Comparison of ENCODE assay signal across 8 cellular contexts in the genomic region with DNA sequence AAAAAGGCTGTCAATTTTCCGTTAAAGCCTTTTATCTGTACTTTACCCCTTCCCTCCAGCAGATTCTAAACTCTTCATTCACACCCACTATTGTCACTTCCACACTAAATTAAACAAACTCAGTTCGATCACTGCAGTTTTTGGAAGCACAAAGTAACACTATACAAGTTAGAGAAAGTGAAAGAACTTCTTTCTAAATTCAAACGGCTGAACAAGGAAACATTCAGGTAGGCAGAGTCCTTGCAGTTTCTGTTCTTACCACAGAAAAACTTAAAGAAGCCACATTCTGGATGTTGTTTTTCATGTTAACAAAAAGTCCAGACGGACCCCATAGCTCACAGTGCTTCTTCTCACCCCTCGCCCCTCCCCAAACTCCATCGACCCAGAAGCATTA. TPM values are rescaled to one million over a fixed set of nuclear protein-coding genes. Genes with fewer than 3 reads are reported as not detected.
DNase-seq lines count a peak whose midpoint lies in the region; ATAC-seq and TF ChIP-seq lines count a peak whose summit lies in the region.

No MANE protein-coding gene starts in this region.

- TF ChIP-seq CTCF in AG04449 (IDR thresholded peaks at IDR 0.05; ENCODE audit: insufficient read depth, low read length, missing control alignments) = no peak

- CTCF ChIA-PET in AG04449 (lab: Yijun Ruan, JAX) = interaction anchor here (1.1 to 4.6 kb wide), 6 partner anchors 9 to 262 kb away, joined by 3 to 27 read pairs (median 5); no protein-coding TSS in a partner anchor
- CTCF ChIA-PET in HEK293T (lab: Yijun Ruan, JAX) = interaction anchor here (0.7 kb wide), 1 partner anchor 8 kb away, joined by 6 read pairs; no protein-coding TSS in a partner anchor

- no peaks in the 10 kb centered on the region for H3K9me3 Mint-ChIP-seq in activated T-helper 2 cell treated with anti-CD3 and anti-CD28 coated beads, Interferon-gamma antibody, Interleukin-2, Interleukin-4, amounts not matched to agents 10 μg/mL and 5 μg/mL and 100 μg/mL, durations not matched to agents 14 hours and 24 hours and 36 hours
- H3K9me3 Mint-ChIP-seq in immature natural killer cell = no peaks in the 10 kb centered on the region
- H3K9me3 Mint-ChIP-seq in stimulated activated naive B cell treated with anti-CD40 and anti-IgM and Interleukin-4, amounts not matched to agents 10 μg/mL and 1 μg/mL and 100 μg/mL, for 72 hours = no peaks in the 10 kb centered on the region

- H3K4me3 ChIP-seq in AG04449 (ENCODE audit: low read depth, low read length) = peak overlapping the region; percentile 53

- H3K27ac Mint-ChIP-seq in activated T-helper 2 cell treated with anti-CD3 and anti-CD28 coated beads, Interferon-gamma antibody, Interleukin-2, Interleukin-4, amounts not matched to agents 10 μg/mL and 5 μg/mL and 100 μg/mL, durations not matched to agents 14 hours and 24 hours and 36 hours = peak overlapping the region; percentile 93
- peak overlapping the region; percentile 89 to 99 (median 96) for H3K27ac Mint-ChIP-seq in immature natural killer cell
- H3K27ac Mint-ChIP-seq in stimulated activated naive B cell treated with anti-CD40 and anti-IgM and Interleukin-4, amounts not matched to agents 10 μg/mL and 1 μg/mL and 100 μg/mL, for 72 hours = peak overlapping the region; percentile 95

- no peaks in the 10 kb centered on the region for H3K36me3 Mint-ChIP-seq in activated T-helper 2 cell treated with anti-CD3 and anti-CD28 coated beads, Interferon-gamma antibody, Interleukin-2, Interleukin-4, amounts not matched to agents 10 μg/mL and 5 μg/mL and 100 μg/mL, durations not matched to agents 14 hours and 24 hours and 36 hours (ENCODE audit: low read depth)
- H3K36me3 Mint-ChIP-seq in immature natural killer cell = no peaks in the 10 kb centered on the region
- H3K36me3 Mint-ChIP-seq in stimulated activated naive B cell treated with anti-CD40 and anti-IgM and Interleukin-4, amounts not matched to agents 10 μg/mL and 1 μg/mL and 100 μg/mL, for 72 hours = no peaks in the 10 kb centered on the region

- POLR2A ChIA-PET in AG04449 (lab: Yijun Ruan, JAX) = interaction anchor here (0.6 to 1.0 kb wide), 3 partner anchors 19 to 223 kb away, joined by 3 to 4 read pairs (median 4); a partner anchor contains a TSS
- POLR2A ChIA-PET in HEK293T (lab: Yijun Ruan, JAX) = interaction anchor here (1.0 to 1.8 kb wide), 6 partner anchors 9 to 173 kb away, joined by 3 to 8 read pairs (median 4); no protein-coding TSS in a partner anchor

- intact Hi-C loops in activated T-helper 2 cell treated with anti-CD3 and anti-CD28 coated beads, Interferon-gamma antibody, Interleukin-2, Interleukin-4, amounts not matched to agents 10 μg/mL and 5 μg/mL and 100 μg/mL, durations not matched to agents 14 hours and 24 hours and 36 hours (cut with micrococcal nuclease) = loop anchor here (1.0 to 5.0 kb wide), 5 partner anchors 14 to 348 kb away; no protein-coding TSS in a partner anchor

- no peaks in the 10 kb centered on the region for H3K27me3 Mint-ChIP-seq in activated T-helper 2 cell treated with anti-CD3 and anti-CD28 coated beads, Interferon-gamma antibody, Interleukin-2, Interleukin-4, amounts not matched to agents 10 μg/mL and 5 μg/mL and 100 μg/mL, durations not matched to agents 14 hours and 24 hours and 36 hours (ENCODE audit: low read depth)
- H3K27me3 Mint-ChIP-seq in immature natural killer cell (ENCODE audit: low read depth in 3 of 3) = peaks cover 0 to 3% (median 3%) of the 10 kb centered on the region in 3 donors
- H3K27me3 Mint-ChIP-seq in stimulated activated naive B cell treated with anti-CD40 and anti-IgM and Interleukin-4, amounts not matched to agents 10 μg/mL and 1 μg/mL and 100 μg/mL, for 72 hours = no peaks in the 10 kb centered on the region

- ATAC-seq in GM19324 (IDR thresholded peaks at IDR 0.05; ENCODE audit: low FRiP score, unreplicated experiment) (peak; percentile 60), HG03432 (IDR thresholded peaks at IDR 0.05; ENCODE audit: unreplicated experiment) (peak; percentile 79)
- peak; percentile 67 to 73 for ATAC-seq in stimulated activated naive B cell treated with anti-CD40 and anti-IgM and Interleukin-4, amounts not matched to agents 10 μg/mL and 1 μg/mL and 100 μg/mL, for 72 hours (replicated peaks)

- peaks cover 36% of the 10 kb centered on the region for H3K4me1 Mint-ChIP-seq in activated T-helper 2 cell treated with anti-CD3 and anti-CD28 coated beads, Interferon-gamma antibody, Interleukin-2, Interleukin-4, amounts not matched to agents 10 μg/mL and 5 μg/mL and 100 μg/mL, durations not matched to agents 14 hours and 24 hours and 36 hours (ENCODE audit: low read depth)
- H3K4me1 Mint-ChIP-seq in immature natural killer cell = peaks cover 19 to 20% of the 10 kb centered on the region in 2 donors
- peaks cover 6 to 19% of the 10 kb centered on the region in 2 donors for H3K4me1 Mint-ChIP-seq in stimulated activated naive B cell treated with anti-CD40 and anti-IgM and Interleukin-4, amounts not matched to agents 10 μg/mL and 1 μg/mL and 100 μg/mL, for 72 hours

- DNase-seq in AG04449 (ENCODE audit: low read depth, low spot score) (no peak), immature natural killer cell (peak; percentile 51 to 60 (median 54)), NCI-H2227 (lab: John Stamatoyannopoulos, UW; ENCODE audit: unreplicated experiment) (no peak), HEK293T (ENCODE audit: extremely low spot score) (no peak)
- no peak for DNase-seq in activated T-helper 2 cell treated with anti-CD3 and anti-CD28 coated beads, Interferon-gamma antibody, Interleukin-2, Interleukin-4, amounts not matched to agents 10 μg/mL and 5 μg/mL and 100 μg/mL, durations not matched to agents 14 hours and 24 hours and 36 hours (ENCODE audit: low spot score)
- no peak for DNase-seq in stimulated activated naive B cell treated with anti-CD40 and anti-IgM and Interleukin-4, amounts not matched to agents 10 μg/mL and 1 μg/mL and 100 μg/mL, for 72 hours

- peak overlapping the region; percentile 82 for H3K4me3 Mint-ChIP-seq in activated T-helper 2 cell treated with anti-CD3 and anti-CD28 coated beads, Interferon-gamma antibody, Interleukin-2, Interleukin-4, amounts not matched to agents 10 μg/mL and 5 μg/mL and 100 μg/mL, durations not matched to agents 14 hours and 24 hours and 36 hours (ENCODE audit: low read depth)
- H3K4me3 Mint-ChIP-seq in immature natural killer cell = peak overlapping the region; percentile 82 to 96 (median 93)
- peak overlapping the region; percentile 82 to 92 for H3K4me3 Mint-ChIP-seq in stimulated activated naive B cell treated with anti-CD40 and anti-IgM and Interleukin-4, amounts not matched to agents 10 μg/mL and 1 μg/mL and 100 μg/mL, for 72 hours

TF ChIP-seq in HEK293T, 16 proteins besides CTCF, POLR2A, EP300 and RAD21:
- TF ChIP-seq NFRKB (IDR thresholded peaks at IDR 0.05) (no peak), TARDBP (IDR thresholded peaks at IDR 0.05) (no peak), SUZ12 (IDR thresholded peaks at IDR 0.05) (no peak), FOXM1 (IDR thresholded peaks at IDR 0.05; ENCODE audit: borderline replicate concordance) (no peak), BHLHE40 (IDR thresholded peaks at IDR 0.05; ENCODE audit: borderline replicate concordance) (no peak), ARNT (IDR thresholded peaks at IDR 0.05) (no peak), ZNF384 (IDR thresholded peaks at IDR 0.05) (no peak), L3MBTL2 (conservative IDR thresholded peaks at IDR 0.05) (no peak), LEF1 (IDR thresholded peaks at IDR 0.05; ENCODE audit: borderline replicate concordance) (no peak), FOXK2 (IDR thresholded peaks at IDR 0.05) (no peak), FOXA1 (IDR thresholded peaks at IDR 0.05) (no peak), SP1 (IDR thresholded peaks at IDR 0.05) (no peak), ELF4 (IDR thresholded peaks at IDR 0.05) (no peak), CTBP1 (IDR thresholded peaks at IDR 0.05; ENCODE audit: borderline replicate concordance) (no peak), HDGF (IDR thresholded peaks at IDR 0.05; ENCODE audit: borderline replicate concordance) (no peak)
- TF ChIP-seq, protein P1, sequence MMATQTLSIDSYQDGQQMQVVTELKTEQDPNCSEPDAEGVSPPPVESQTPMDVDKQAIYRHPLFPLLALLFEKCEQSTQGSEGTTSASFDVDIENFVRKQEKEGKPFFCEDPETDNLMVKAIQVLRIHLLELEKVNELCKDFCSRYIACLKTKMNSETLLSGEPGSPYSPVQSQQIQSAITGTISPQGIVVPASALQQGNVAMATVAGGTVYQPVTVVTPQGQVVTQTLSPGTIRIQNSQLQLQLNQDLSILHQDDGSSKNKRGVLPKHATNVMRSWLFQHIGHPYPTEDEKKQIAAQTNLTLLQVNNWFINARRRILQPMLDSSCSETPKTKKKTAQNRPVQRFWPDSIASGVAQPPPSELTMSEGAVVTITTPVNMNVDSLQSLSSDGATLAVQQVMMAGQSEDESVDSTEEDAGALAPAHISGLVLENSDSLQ (IDR thresholded peaks at IDR 0.05) = no peak

RNA-seq across cellular contexts. Expression of a gene that starts 27.5 kb away (rescaled TPM):
- total RNA-seq in activated T-helper 2 cell treated with anti-CD3 and anti-CD28 coated beads, Interferon-gamma antibody, Interleukin-2, Interleukin-4, amounts not matched to agents 10 μg/mL and 5 μg/mL and 100 μg/mL, durations not matched to agents 14 hours and 24 hours and 36 hours = not detected in 2 replicates
- polyA plus RNA-seq in immature natural killer cell = not detected

Comparison
In these comparisons a context has a peak if more than half of its experiments do, and no peak if none do; other contexts are left out.
1. DNase-seq: peak in immature natural killer cell (3 of 3); none in AG04449 (single experiment), activated T-helper 2 cell treated with anti-CD3 and anti-CD28 coated beads, Interferon-gamma antibody, Interleukin-2, Interleukin-4, amounts not matched to agents 10 μg/mL and 5 μg/mL and 100 μg/mL, durations not matched to agents 14 hours and 24 hours and 36 hours (single experiment), stimulated activated naive B cell treated with anti-CD40 and anti-IgM and Interleukin-4, amounts not matched to agents 10 μg/mL and 1 μg/mL and 100 μg/mL, for 72 hours (single experiment), NCI-H2227 (single experiment) and HEK293T (single experiment).
2. Peak in every context shown above with its lines, with median percentiles within 50 percentile points of each other: ATAC-seq, H3K27ac Mint-ChIP-seq and H3K4me3 Mint-ChIP-seq.